15 cellular contexts compared by ENCODE assay signal in the genomic region with DNA sequence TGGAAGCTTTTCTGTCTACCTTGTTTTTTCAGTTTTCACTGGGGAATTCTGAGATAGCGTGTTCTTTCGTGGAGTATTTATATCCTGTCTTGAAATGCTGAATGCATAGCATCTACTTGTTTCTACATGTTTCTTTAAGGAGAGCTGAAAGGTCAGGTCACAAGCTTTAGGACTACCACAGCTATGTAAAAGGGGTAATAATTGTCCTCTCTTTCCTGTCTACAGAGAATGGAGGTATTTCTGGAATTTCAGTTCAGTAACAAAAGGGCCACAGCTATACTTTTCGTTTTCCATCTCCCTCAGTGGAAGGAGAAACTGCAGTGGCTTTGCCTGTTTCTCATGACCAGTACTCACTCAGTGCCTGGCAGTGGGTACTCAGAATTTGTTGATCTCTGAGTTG. TPM values are rescaled to one million over a fixed set of nuclear protein-coding genes. Genes with fewer than 3 reads are reported as not detected.
DNase-seq lines count a peak whose midpoint lies in the region; ATAC-seq and TF ChIP-seq lines count a peak whose summit lies in the region.
"Had no signal": no experiment of that assay in that cellular context is flagged by ENCODE, and none has a peak within 500 bp of the region (broad histone marks: within the 10 kb centered on the region; RNA-seq: fewer than 3 reads in every experiment).

No MANE protein-coding gene starts in this region.

- TF ChIP-seq RAD21 in neural cell (conservative IDR thresholded peaks at IDR 0.05), result no peak

- H3K4me1 ChIP-seq in MM.1S (ENCODE audit: low read length) (peaks cover 54% of the 10 kb centered on the region), endodermal cell (ENCODE audit: control insufficient read depth, insufficient read depth, low read length) (no peaks in the 10 kb centered on the region), right lobe of liver (peaks cover 0 to 5% (median 0%) of the 10 kb centered on the region in 4 donors)

- H3K4me3 ChIP-seq in AG10803 (ENCODE audit: low read length), result no peak overlapping the region
- H3K4me3 ChIP-seq in MM.1S (ENCODE audit: low read length), result peak overlapping the region; percentile 32
- H3K4me3 ChIP-seq in endodermal cell (ENCODE audit: low read length), result no peak overlapping the region
- H3K4me3 ChIP-seq in neural cell (ENCODE audit: low read length), result peak overlapping the region; percentile 77
- H3K4me3 ChIP-seq in right lobe of liver, result no peak overlapping the region
- H3K4me3 ChIP-seq: vagina had no signal

- no peaks in the 10 kb centered on the region for H3K9me3 ChIP-seq in MM.1S (replicated peaks; ENCODE audit: insufficient read depth, low read length)
- no peaks in the 10 kb centered on the region for H3K9me3 ChIP-seq in endodermal cell (ENCODE audit: control insufficient read depth, low read length)
- H3K9me3 ChIP-seq in neural cell (ENCODE audit: low read length), result no peaks in the 10 kb centered on the region
- no peaks in the 10 kb centered on the region for H3K9me3 ChIP-seq in right lobe of liver
- H3K9me3 ChIP-seq: vagina had no signal

- H3K79me2 ChIP-seq in MM.1S (ENCODE audit: low read length), result peaks cover 38% of the 10 kb centered on the region
- peaks cover 6% of the 10 kb centered on the region for H3K79me2 ChIP-seq in neural cell (replicated peaks; ENCODE audit: insufficient read depth, low read length)

- no peak overlapping the region for H3K27ac Mint-ChIP-seq in endodermal cell
- H3K27ac Mint-ChIP-seq: activated naive CD4-positive, alpha-beta T cell treated with anti-CD3 and anti-CD28 coated beads, Interleukin-2, amount 50 U/mL, for 24 hours; effector memory CD8-positive, alpha-beta T cell had no signal

- H3K27me3 ChIP-seq in MM.1S (replicated peaks; ENCODE audit: insufficient read depth, low read length), result no peaks in the 10 kb centered on the region
- peaks cover 35% of the 10 kb centered on the region for H3K27me3 ChIP-seq in endodermal cell (ENCODE audit: control insufficient read depth, insufficient read depth, low read length, poor library complexity, severe bottlenecking)
- no peaks in the 10 kb centered on the region for H3K27me3 ChIP-seq in neural cell (ENCODE audit: insufficient read depth, low read depth, low read length)
- no peaks in the 10 kb centered on the region for H3K27me3 ChIP-seq in right lobe of liver
- H3K27me3 ChIP-seq: vagina had no signal

- H3F3A ChIP-seq in MM.1S (ENCODE audit: insufficient read depth, low read length) (peaks cover 36% of the 10 kb centered on the region), neural cell (ENCODE audit: insufficient read depth, low read length, poor library complexity, severe bottlenecking) (no peaks in the 10 kb centered on the region)

- peaks cover 43% of the 10 kb centered on the region for H3K27me3 Mint-ChIP-seq in endodermal cell (ENCODE audit: insufficient read depth)
- H3K27me3 Mint-ChIP-seq: activated naive CD4-positive, alpha-beta T cell treated with anti-CD3 and anti-CD28 coated beads, Interleukin-2, amount 50 U/mL, for 24 hours; effector memory CD8-positive, alpha-beta T cell had no signal

- no peak overlapping the region for H3K4me3 Mint-ChIP-seq in endodermal cell
- H3K4me3 Mint-ChIP-seq: activated naive CD4-positive, alpha-beta T cell treated with anti-CD3 and anti-CD28 coated beads, Interleukin-2, amount 50 U/mL, for 24 hours; effector memory CD8-positive, alpha-beta T cell had no signal

- H3K4me1 Mint-ChIP-seq in endodermal cell, result peaks cover 16% of the 10 kb centered on the region

- TF ChIP-seq EP300 in neural cell (conservative IDR thresholded peaks at IDR 0.05; ENCODE audit: poor library complexity, severe bottlenecking), result no peak

- no peak for TF ChIP-seq CTCF in AG10803 (conservative IDR thresholded peaks at IDR 0.05; ENCODE audit: low read length)
- TF ChIP-seq CTCF in MM.1S (IDR thresholded peaks at IDR 0.05; ENCODE audit: low read length), result no peak
- no peak for TF ChIP-seq CTCF in endodermal cell (conservative IDR thresholded peaks at IDR 0.05)
- no peak for TF ChIP-seq CTCF in neural cell (IDR thresholded peaks at IDR 0.05; ENCODE audit: poor library complexity, severe bottlenecking)
- no peak for TF ChIP-seq CTCF in right lobe of liver (IDR thresholded peaks at IDR 0.05)

- no peaks in the 10 kb centered on the region for H3K36me3 Mint-ChIP-seq in endodermal cell (ENCODE audit: low read depth)
- H3K36me3 Mint-ChIP-seq: activated naive CD4-positive, alpha-beta T cell treated with anti-CD3 and anti-CD28 coated beads, Interleukin-2, amount 50 U/mL, for 24 hours had no signal

- ATAC-seq in right lobe of liver (no peak), HG03135 (IDR thresholded peaks at IDR 0.05; ENCODE audit: unreplicated experiment) (no peak)
- ATAC-seq: effector memory CD8-positive, alpha-beta T cell had no signal

- H3K9ac ChIP-seq in MM.1S (ENCODE audit: low read length), result peak overlapping the region; percentile 51
- no peak overlapping the region for H3K9ac ChIP-seq in endodermal cell (ENCODE audit: extremely low read depth, low read length, poor library complexity, severe bottlenecking)
- H3K9ac ChIP-seq in neural cell (ENCODE audit: low read length), result no peak overlapping the region

- DNase-seq in AG10803 (ENCODE audit: low read depth), result peak; percentile 81
- peak; percentile 36 for DNase-seq in MM.1S
- DNase-seq in endodermal cell, result no peak
- DNase-seq in stimulated activated naive CD4-positive, alpha-beta T cell treated with Interleukin-2 at 50 U/mL for 16 hours (lab: John Stamatoyannopoulos, UW), result no peak
- no peak for DNase-seq in right lobe of liver
- no peak for DNase-seq in NCI-H69 (lab: John Stamatoyannopoulos, UW)
- DNase-seq: C1 segment of cervical spinal cord; effector memory CD8-positive, alpha-beta T cell had no signal

- WGBS in endodermal cell (ENCODE audit: insufficient coverage in 1 of 2, insufficient read length in 1 of 2), 2 experiments, result 33 to 77% methylated on average over 1 to 3 of the region's 3 CpGs
- WGBS in right lobe of liver (ENCODE audit: insufficient coverage, low coverage, low lambda C conversion rate, missing lambda C conversion rate), result 38% methylated on average over 3 of the region's 3 CpGs

- TF ChIP-seq POLR2A in right lobe of liver (IDR thresholded peaks at IDR 0.05), result no peak

- H4K20me1 ChIP-seq in MM.1S (ENCODE audit: insufficient read depth, low read length) (no peaks in the 10 kb centered on the region), neural cell (ENCODE audit: insufficient read depth) (no peaks in the 10 kb centered on the region)

- intact Hi-C loops in right lobe of liver (cut with DNase I), result no loop called here

- H3K27ac ChIP-seq in MM.1S (ENCODE audit: low read length), result peak overlapping the region; percentile 89
- H3K27ac ChIP-seq in endodermal cell (ENCODE audit: low read depth, low read length), result peak overlapping the region; percentile 51
- no peak overlapping the region for H3K27ac ChIP-seq in neural cell (ENCODE audit: low read length)
- H3K27ac ChIP-seq in right lobe of liver, result no peak overlapping the region
- H3K27ac ChIP-seq: vagina had no signal

- H3K4me2 ChIP-seq in MM.1S (ENCODE audit: low read depth, low read length) (peak overlapping the region; percentile 79), neural cell (ENCODE audit: low read length) (peak overlapping the region; percentile 44)

- H2AFZ ChIP-seq in MM.1S (ENCODE audit: low read length) (no peak overlapping the region), neural cell (ENCODE audit: low read depth, low read length) (no peak overlapping the region)

- H3K9me3 Mint-ChIP-seq in endodermal cell, result no peaks in the 10 kb centered on the region
- H3K9me3 Mint-ChIP-seq: activated naive CD4-positive, alpha-beta T cell treated with anti-CD3 and anti-CD28 coated beads, Interleukin-2, amount 50 U/mL, for 24 hours; effector memory CD8-positive, alpha-beta T cell had no signal

- no peaks in the 10 kb centered on the region for H3K36me3 ChIP-seq in MM.1S (replicated peaks; ENCODE audit: insufficient read depth, low read length)
- H3K36me3 ChIP-seq in endodermal cell (ENCODE audit: control insufficient read depth, insufficient read depth, low read length), result no peaks in the 10 kb centered on the region
- no peaks in the 10 kb centered on the region for H3K36me3 ChIP-seq in neural cell (ENCODE audit: insufficient read depth, low read length)
- no peaks in the 10 kb centered on the region for H3K36me3 ChIP-seq in right lobe of liver
- H3K36me3 ChIP-seq: vagina had no signal

- no peaks in the 10 kb centered on the region for H3K9me2 ChIP-seq in MM.1S (replicated peaks; ENCODE audit: insufficient read depth, low read length)
- no peaks in the 10 kb centered on the region for H3K9me2 ChIP-seq in neural cell (ENCODE audit: insufficient read depth, low read length)

RNA-seq across cellular contexts. Expression of a gene that starts 4.7 kb away (rescaled TPM):
- total RNA-seq in endodermal cell (1 to 10 TPM; 4.6 to 8.6 TPM), right lobe of liver (1 to 10 TPM; 4.6 to 8.7 (median 5.8) TPM)
- polyA plus RNA-seq in endodermal cell (2013, experiment 1 of 2), result 22.2 TPM
- 19.8 TPM for polyA plus RNA-seq in endodermal cell (2013, experiment 2 of 2)
- 14.8 and 15.7 TPM in 2 replicates for polyA plus RNA-seq in neural cell
- polyA minus RNA-seq in neural cell, result 20.4 and 20.7 TPM in 2 replicates

RNA-seq across cellular contexts. Expression of a gene that starts 12.6 kb away (rescaled TPM):
- total RNA-seq in endodermal cell (under 1 TPM; 0.15 to 0.42 TPM), right lobe of liver (10 to 100 TPM in 1 of 6 experiments, 1 to 10 TPM in 5; 4.2 to 11.9 (median 4.7) TPM)
- 0.57 TPM for polyA plus RNA-seq in endodermal cell (2013, experiment 1 of 2)
- 0.12 TPM for polyA plus RNA-seq in endodermal cell (2013, experiment 2 of 2)
- not detected in 2 replicates for polyA plus RNA-seq in neural cell
- polyA minus RNA-seq in neural cell, result not detected in 2 replicates

RNA-seq across cellular contexts. Expression of a gene that starts 20.4 kb away (rescaled TPM):
- total RNA-seq in endodermal cell (1 to 10 TPM; 4.4 to 5.3 TPM), right lobe of liver (10 to 100 TPM in 2 of 6 experiments, 1 to 10 TPM in 4; 5.0 to 18.0 (median 7.2) TPM)
- 5.8 TPM for polyA plus RNA-seq in endodermal cell (2013, experiment 1 of 2)
- polyA plus RNA-seq in endodermal cell (2013, experiment 2 of 2), result 5.2 TPM
- 7.4 and 9.2 TPM in 2 replicates for polyA plus RNA-seq in neural cell
- polyA minus RNA-seq in neural cell, result 3.2 and 4.1 TPM in 2 replicates

RNA-seq across cellular contexts. Expression of a gene that starts 22.7 kb away (rescaled TPM):
- total RNA-seq in endodermal cell (not detected), right lobe of liver (not detected)
- not detected for polyA plus RNA-seq in endodermal cell (2013, experiment 1 of 2)
- not detected for polyA plus RNA-seq in endodermal cell (2013, experiment 2 of 2)
- not detected in 2 replicates for polyA plus RNA-seq in neural cell
- polyA minus RNA-seq in neural cell, result not detected in 2 replicates
- total RNA-seq: mononuclear cell, OCI-LY7, skeletal muscle tissue had no signal

RNA-seq across cellular contexts. Expression of a gene that starts 29.8 kb away (rescaled TPM):
- total RNA-seq in endodermal cell (under 1 TPM; 0.04 to 0.40 TPM), right lobe of liver (under 1 TPM; 0.06 to 0.71 (median 0.16) TPM)
- 1.1 TPM for polyA plus RNA-seq in endodermal cell (2013, experiment 1 of 2)
- 1.9 TPM for polyA plus RNA-seq in endodermal cell (2013, experiment 2 of 2)
- 5.0 and 26.0 TPM in 2 replicates for polyA plus RNA-seq in neural cell
- polyA minus RNA-seq in neural cell, result 11.6 and 13.6 TPM in 2 replicates

Comparison
In these comparisons a context has a peak if more than half of its experiments do, and no peak if none do; other contexts are left out.
1. DNase-seq: peak in AG10803 (single experiment) and MM.1S (single experiment); none in endodermal cell (single experiment), stimulated activated naive CD4-positive, alpha-beta T cell treated with Interleukin-2 at 50 U/mL for 16 hours (single experiment), right lobe of liver (0 of 3) and NCI-H69 (single experiment).
2. H3K4me3 ChIP-seq: peak in MM.1S (single experiment) and neural cell (single experiment); none in AG10803 (single experiment), endodermal cell (single experiment) and right lobe of liver (0 of 3).
3. H3K27ac ChIP-seq: peak in MM.1S (single experiment) and endodermal cell (single experiment); none in neural cell (single experiment) and right lobe of liver (0 of 3).